Comparison of ENCODE assay signal across 11 cellular contexts in genomic region chr16:85003723-85004586, GRCh38. TPM values are rescaled to one million over a fixed set of nuclear protein-coding genes. Genes with fewer than 3 reads are reported as not detected.
A peak's percentile ranks its signal among the peaks of the same experiment; 100 is the strongest.
DNase-seq lines count a peak whose midpoint lies in the region; ATAC-seq and TF ChIP-seq lines count a peak whose summit lies in the region.
"Had no signal": no experiment of that assay in that cellular context is flagged by ENCODE, and none has a peak within 500 bp of the region (broad histone marks: within the 10 kb centered on the region; RNA-seq: fewer than 3 reads in every experiment).

No MANE protein-coding gene starts in this region.

- CTCF ChIA-PET in WTC11 (lab: Charles Lee) = interaction anchor here (0.6 to 2.2 kb wide), 7 partner anchors 9 to 233 kb away, joined by 3 to 7 read pairs (median 4); partner anchors contain the start of gene KIAA0513

- peak overlapping the region; percentile 81 to 99 (median 94) for H3K4me2 ChIP-seq in BLaER1 treated with 17β-estradiol and CSF1 and Interleukin-3, amounts not matched to agents 10 nM and 100 nM

- peaks cover 45 to 100% (median 86%) of the 10 kb centered on the region in 11 experiments; a peak in 20 of 22 replicates for H4K20me1 ChIP-seq in BLaER1 treated with 17β-estradiol and CSF1 and Interleukin-3, amounts not matched to agents 10 nM and 100 nM

- H3K9me3 Mint-ChIP-seq in WTC11 = no peaks in the 10 kb centered on the region

- peak overlapping the region in 7 of 11 experiments; percentile 0 to 69 (median 63); a peak in 9 of 22 replicates for H3K9ac ChIP-seq in BLaER1 treated with 17β-estradiol and CSF1 and Interleukin-3, amounts not matched to agents 10 nM and 100 nM
- no peak overlapping the region for H3K9ac ChIP-seq in rectal smooth muscle tissue (ENCODE audit: low read length)

- peaks cover 32% of the 10 kb centered on the region for H3K4me1 Mint-ChIP-seq in WTC11

- H3K27me3 Mint-ChIP-seq in WTC11 (ENCODE audit: low read depth) = no peaks in the 10 kb centered on the region

- no peaks in the 10 kb centered on the region for H3K9me3 ChIP-seq in BLaER1 treated with 17β-estradiol and CSF1 and Interleukin-3, amounts not matched to agents 10 nM and 100 nM (replicated peaks in 1 of 11)
- no peaks in the 10 kb centered on the region for H3K9me3 ChIP-seq in heart left ventricle
- H3K9me3 ChIP-seq: mucosa of descending colon had no signal

- H3K27ac Mint-ChIP-seq in WTC11 = peak overlapping the region; percentile 92

- H3K4me1 ChIP-seq in BLaER1 treated with 17β-estradiol and CSF1 and Interleukin-3, amounts not matched to agents 10 nM and 100 nM = peaks cover 60 to 100% (median 78%) of the 10 kb centered on the region in 10 experiments
- H3K4me1 ChIP-seq in heart left ventricle (peaks cover 8 to 100% (median 63%) of the 10 kb centered on the region in 12 donors), rectal smooth muscle tissue (ENCODE audit: control insufficient read depth, insufficient read depth, low read length) (peaks cover 59% of the 10 kb centered on the region)

- TF ChIP-seq POLR2A in heart left ventricle (IDR thresholded peaks at IDR 0.05) = no peak

- peak overlapping the region in 3 of 10 experiments; percentile 3 to 23 (median 7); a peak in 2 of 20 replicates for H3K4me3 ChIP-seq in BLaER1 treated with 17β-estradiol and CSF1 and Interleukin-3, amounts not matched to agents 10 nM and 100 nM
- H3K4me3 ChIP-seq in heart left ventricle (no peak overlapping the region), rectal smooth muscle tissue (ENCODE audit: low read length) (no peak overlapping the region)
- H3K4me3 ChIP-seq: mucosa of descending colon had no signal

- TF ChIP-seq CTCF in WTC11 (IDR thresholded peaks at IDR 0.05) (no peak), heart left ventricle (IDR thresholded peaks at IDR 0.05) (no peak)

- WGBS in heart left ventricle, 4 donors = 62 to 66% (median 65%) methylated on average over 15 to 16 of the region's 16 CpGs

- DNase-seq in WTC11 (ENCODE audit: low spot score) (no peak), heart left ventricle (peak in 1 of 5 donors; percentile 45), GOT3 (lab: John Stamatoyannopoulos, UW) (no peak)
- no peak for DNase-seq in activated CD4-positive, alpha-beta T cell treated with anti-CD3 and anti-CD28 coated beads for 4 hours
- DNase-seq: activated CD4-positive, alpha-beta T cell treated with anti-CD3 and anti-CD28 coated beads, Interleukin-2, amount 50 U/mL, for 4 hours; NCI-H1694 treated with DMSO at 0.1 percent for 48 hours had no signal

- intact Hi-C loops in heart left ventricle (cut with DNase I) = no loop called here

- peaks cover 5% of the 10 kb centered on the region for H3K36me3 Mint-ChIP-seq in WTC11

- POLR2A ChIA-PET in WTC11 (lab: Charles Lee) = no interaction called here

- H3K4me3 Mint-ChIP-seq in WTC11 = no peak overlapping the region

- peak overlapping the region in 9 of 11 experiments; percentile 16 to 78 (median 77); a peak in 16 of 22 replicates for H3K27ac ChIP-seq in BLaER1 treated with 17β-estradiol and CSF1 and Interleukin-3, amounts not matched to agents 10 nM and 100 nM
- H3K27ac ChIP-seq in heart left ventricle = peak overlapping the region in 10 of 12 donors; percentile 2 to 90 (median 49)
- peak overlapping the region; percentile 85 for H3K27ac ChIP-seq in rectal smooth muscle tissue (ENCODE audit: low read depth, low read length)

- no peak for ATAC-seq in WTC11
- peak in 2 of 4 donors; percentile 6 to 11 for ATAC-seq in heart left ventricle
- no peak for ATAC-seq in GM19463 (IDR thresholded peaks at IDR 0.05; ENCODE audit: unreplicated experiment)
- ATAC-seq in HG02571 (IDR thresholded peaks at IDR 0.05; ENCODE audit: unreplicated experiment) = no peak

- H3K27me3 ChIP-seq in BLaER1 treated with 17β-estradiol and CSF1 and Interleukin-3, amounts not matched to agents 10 nM and 100 nM = no peaks in the 10 kb centered on the region
- H3K27me3 ChIP-seq in heart left ventricle (no peaks in the 10 kb centered on the region), rectal smooth muscle tissue (ENCODE audit: control insufficient read depth, insufficient read depth, low read length) (no peaks in the 10 kb centered on the region)

- H3K36me3 ChIP-seq in BLaER1 treated with 17β-estradiol and CSF1 and Interleukin-3, amounts not matched to agents 10 nM and 100 nM = peaks cover 24 to 68% (median 43%) of the 10 kb centered on the region in 11 experiments; a peak in 21 of 22 replicates
- H3K36me3 ChIP-seq in heart left ventricle = peaks cover 0 to 13% (median 4%) of the 10 kb centered on the region in 9 donors
- H3K36me3 ChIP-seq in rectal smooth muscle tissue (ENCODE audit: control insufficient read depth, insufficient read depth, low read length) = no peaks in the 10 kb centered on the region

TF ChIP-seq in WTC11, 78 proteins besides CTCF, POLR2A, EP300 and RAD21 (continues in another document):
- TF ChIP-seq ZNF317 (CRISPR knock-in tag; IDR thresholded peaks at IDR 0.05; ENCODE audit: borderline replicate concordance, low read depth) (no peak), RELA (CRISPR knock-in tag; IDR thresholded peaks at IDR 0.05; ENCODE audit: borderline replicate concordance) (no peak), JAZF1 (CRISPR knock-in tag; IDR thresholded peaks at IDR 0.05) (no peak), CDX4 (CRISPR knock-in tag; IDR thresholded peaks at IDR 0.05; ENCODE audit: borderline replicate concordance) (no peak), MLX (CRISPR knock-in tag; IDR thresholded peaks at IDR 0.05) (no peak), STAT6 (CRISPR knock-in tag; conservative IDR thresholded peaks at IDR 0.05; ENCODE audit: low read depth) (no peak), ELF4 (CRISPR knock-in tag; IDR thresholded peaks at IDR 0.05; ENCODE audit: low read depth) (no peak)
- TF ChIP-seq, protein P1, sequence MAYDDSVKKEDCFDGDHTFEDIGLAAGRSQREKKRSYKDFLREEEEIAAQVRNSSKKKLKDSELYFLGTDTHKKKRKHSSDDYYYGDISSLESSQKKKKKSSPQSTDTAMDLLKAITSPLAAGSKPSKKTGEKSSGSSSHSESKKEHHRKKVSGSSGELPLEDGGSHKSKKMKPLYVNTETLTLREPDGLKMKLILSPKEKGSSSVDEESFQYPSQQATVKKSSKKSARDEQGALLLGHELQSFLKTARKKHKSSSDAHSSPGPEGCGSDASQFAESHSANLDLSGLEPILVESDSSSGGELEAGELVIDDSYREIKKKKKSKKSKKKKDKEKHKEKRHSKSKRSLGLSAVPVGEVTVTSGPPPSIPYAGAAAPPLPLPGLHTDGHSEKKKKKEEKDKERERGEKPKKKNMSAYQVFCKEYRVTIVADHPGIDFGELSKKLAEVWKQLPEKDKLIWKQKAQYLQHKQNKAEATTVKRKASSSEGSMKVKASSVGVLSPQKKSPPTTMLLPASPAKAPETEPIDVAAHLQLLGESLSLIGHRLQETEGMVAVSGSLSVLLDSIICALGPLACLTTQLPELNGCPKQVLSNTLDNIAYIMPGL (CRISPR knock-in tag; IDR thresholded peaks at IDR 0.05) = no peak

RNA-seq across cellular contexts. Expression of gene ZDHHC7, which starts 7.4 kb away (rescaled TPM):
- total RNA-seq in WTC11 (2021) = 35.7 to 38.7 TPM (median 38.1 TPM) in 3 replicates
- 10 to 100 TPM; 32.9 to 66.7 (median 44.7) TPM for total RNA-seq in heart left ventricle
- 10 to 100 TPM; 12.0 to 29.7 TPM for polyA plus RNA-seq in heart left ventricle

RNA-seq across cellular contexts. Expression of gene KIAA0513, which starts 23.6 kb away (rescaled TPM):
- total RNA-seq in WTC11 (2021) (6.4 to 7.8 TPM (median 7.3 TPM) in 3 replicates), heart left ventricle (10 to 100 TPM in 4 of 9 donors, 1 to 10 TPM in 5; 4.8 to 14.0 (median 10.0) TPM)
- 1 to 10 TPM; 4.5 to 6.7 TPM for polyA plus RNA-seq in heart left ventricle
